In the genomic region with DNA sequence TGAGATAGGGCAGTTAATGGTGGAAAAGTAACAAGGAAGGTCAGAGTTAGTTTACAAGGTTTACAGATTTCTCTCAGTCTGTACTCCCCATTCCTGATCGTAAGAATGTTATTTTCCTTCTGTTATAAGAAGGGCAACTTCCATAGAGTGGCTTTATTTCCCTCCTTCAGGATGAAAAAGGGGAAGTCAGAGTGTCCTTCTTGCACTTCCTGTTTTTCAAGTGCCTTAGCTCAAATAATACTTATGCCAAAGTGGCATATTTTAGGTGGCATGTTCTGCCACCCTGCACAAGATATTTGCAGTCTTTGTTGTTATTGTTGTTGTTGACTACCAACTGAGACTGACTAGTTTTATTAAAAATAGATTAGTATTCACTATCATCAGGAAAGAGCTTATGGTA, we compare ENCODE assay signal across 13 cellular contexts.
"Had no signal": no experiment of that assay in that cellular context is flagged by ENCODE, and none has a peak within 500 bp of the region (broad histone marks: within the 10 kb centered on the region; RNA-seq: fewer than 3 reads in every experiment).

No MANE protein-coding gene starts in this region.

- ATAC-seq: gastrocnemius medialis; heart left ventricle; right cardiac atrium; stimulated activated naive CD8-positive, alpha-beta T cell treated with anti-CD3 and anti-CD28 coated beads, Interleukin-15, Interleukin-2, amounts not matched to agents 100 U/mL and 50 U/mL, for 24 hours had no signal

- DNase-seq: activated CD4-positive, alpha-beta memory T cell treated with anti-CD3 and anti-CD28 coated beads for 36 hours; activated naive CD4-positive, alpha-beta T cell treated with anti-CD3 and anti-CD28 coated beads, Interleukin-2, amount 50 U/mL, for 16 hours; activated T-cell treated with anti-CD3 and anti-CD28 coated beads, Interleukin-2, amount 50 U/mL, for 24 hours; dorsolateral prefrontal cortex; erythroblast; gastrocnemius medialis; heart left ventricle; lower lobe of right lung; right cardiac atrium; stimulated activated CD4-positive, alpha-beta T cell treated with anti-CD3 and anti-CD28 coated beads, Interleukin-4, amount 100 ng/mL, for 4 hours; stimulated activated CD8-positive, alpha-beta memory T cell treated with anti-CD3 and anti-CD28 coated beads, Interleukin-4, amount 100 ng/mL, for 48 hours; stimulated activated naive CD8-positive, alpha-beta T cell treated with anti-CD3 and anti-CD28 coated beads, Interleukin-15, Interleukin-2, amounts not matched to agents 100 U/mL and 50 U/mL, for 24 hours; transverse colon had no signal
